In genomic region chrX:22746081-22746480, GRCh38 we compare ENCODE assay signal across 12 cellular contexts.
DNase-seq lines count a peak whose midpoint lies in the region; ATAC-seq and TF ChIP-seq lines count a peak whose summit lies in the region.
"Had no signal": no experiment of that assay in that cellular context is flagged by ENCODE, and none has a peak within 500 bp of the region (broad histone marks: within the 10 kb centered on the region; RNA-seq: fewer than 3 reads in every experiment).

No MANE protein-coding gene starts in this region.

- H3K27ac Mint-ChIP-seq in progenitor cell of endocrine pancreas: no peak overlapping the region
- H3K27ac Mint-ChIP-seq: CD14-positive monocyte; CD8-positive, alpha-beta T cell had no signal

- DNase-seq in left ventricle myocardium superior: peak; percentile 52
- DNase-seq in Right ventricle myocardium inferior (ENCODE audit: missing footprints): no peak
- peak; percentile 21 for DNase-seq in fibroblast of peridontal ligament (ENCODE audit: extremely low read depth)
- DNase-seq in stromal cell of bone marrow (ENCODE audit: low read depth): peak; percentile 27
- no peak for DNase-seq in activated naive CD4-positive, alpha-beta T cell treated with anti-CD3 and anti-CD28 coated beads, Interleukin-2, amount 50 U/mL, for 16 hours
- no peak for DNase-seq in progenitor cell of endocrine pancreas (ENCODE audit: low spot score, unreplicated experiment)
- DNase-seq: CD8-positive, alpha-beta T cell; COR-L47; DMS53; GF-D8 had no signal

- H3K36me3 Mint-ChIP-seq in progenitor cell of endocrine pancreas (ENCODE audit: insufficient read depth): no peaks in the 10 kb centered on the region
- H3K36me3 Mint-ChIP-seq: CD14-positive monocyte; CD8-positive, alpha-beta T cell had no signal

- ATAC-seq in left ventricle myocardium superior: no peak
- no peak for ATAC-seq in Right ventricle myocardium inferior
- ATAC-seq: A549; CD8-positive, alpha-beta T cell had no signal

- H3K4me1 Mint-ChIP-seq in progenitor cell of endocrine pancreas (ENCODE audit: low read depth): peaks cover 2% of the 10 kb centered on the region
- H3K4me1 Mint-ChIP-seq: CD14-positive monocyte had no signal

- no peaks in the 10 kb centered on the region for H3K27me3 Mint-ChIP-seq in progenitor cell of endocrine pancreas

- intact Hi-C loops in left ventricle myocardium superior (cut with micrococcal nuclease) (no loop called here), Right ventricle myocardium inferior (cut with DNase I) (loop anchor here (5.0 kb wide), 2 partner anchors 609 to 669 kb away; no protein-coding TSS in a partner anchor)

- no peak overlapping the region for H3K4me3 Mint-ChIP-seq in progenitor cell of endocrine pancreas (ENCODE audit: low read depth)
- H3K4me3 Mint-ChIP-seq: CD14-positive monocyte; CD8-positive, alpha-beta T cell had no signal

- H3K9me3 Mint-ChIP-seq in progenitor cell of endocrine pancreas (ENCODE audit: low read depth): no peaks in the 10 kb centered on the region
- H3K9me3 Mint-ChIP-seq: CD8-positive, alpha-beta T cell had no signal

- no peak for TF ChIP-seq CTCF in progenitor cell of endocrine pancreas (IDR thresholded peaks at IDR 0.05; ENCODE audit: unreplicated experiment)

Comparison
In these comparisons a context has a peak if more than half of its experiments do, and no peak if none do; other contexts are left out.
1. DNase-seq: peak in left ventricle myocardium superior (single experiment), fibroblast of peridontal ligament (single experiment) and stromal cell of bone marrow (single experiment); none in Right ventricle myocardium inferior (single experiment), activated naive CD4-positive, alpha-beta T cell treated with anti-CD3 and anti-CD28 coated beads, Interleukin-2, amount 50 U/mL, for 16 hours (single experiment) and progenitor cell of endocrine pancreas (single experiment).